ENCODE assay signal across 1 cellular context in genomic region chr11:108620958-108621772, GRCh38.
TF ChIP-seq lines count a peak whose summit lies in the region.

No MANE protein-coding gene starts in this region.

TF ChIP-seq in HepG2, 621 proteins besides CTCF, POLR2A, EP300 and RAD21 (continued from another document):
- TF ChIP-seq NFE2L1 (CRISPR knock-in tag; IDR thresholded peaks at IDR 0.05; ENCODE audit: borderline replicate concordance) (no peak), POLR2AphosphoS2 (IDR thresholded peaks at IDR 0.05; ENCODE audit: low read depth, low read length) (no peak), ZNF503 (CRISPR knock-in tag; IDR thresholded peaks at IDR 0.05) (no peak), ZNF451 (CRISPR knock-in tag; IDR thresholded peaks at IDR 0.05) (no peak), ARID2 (CRISPR knock-in tag; IDR thresholded peaks at IDR 0.05; ENCODE audit: borderline replicate concordance) (no peak), ARID3A (IDR thresholded peaks at IDR 0.05; ENCODE audit: low read depth, low read length) (no peak)
